In genomic region chr6:1787894-1788293, GRCh38 we compare ENCODE assay signal across 14 cellular contexts.
A peak's percentile ranks its signal among the peaks of the same experiment; 100 is the strongest.
DNase-seq lines count a peak whose midpoint lies in the region; ATAC-seq and TF ChIP-seq lines count a peak whose summit lies in the region.
"Had no signal": no experiment of that assay in that cellular context is flagged by ENCODE, and none has a peak within 500 bp of the region (broad histone marks: within the 10 kb centered on the region; RNA-seq: fewer than 3 reads in every experiment).

No MANE protein-coding gene starts in this region.

- intact Hi-C loops in left lung (cut with DNase I): no loop called here

- H3K9me3 ChIP-seq in MG63: no peaks in the 10 kb centered on the region
- no peaks in the 10 kb centered on the region for H3K9me3 ChIP-seq in left lung

- peaks cover 3% of the 10 kb centered on the region in 2 donors for H3K4me1 ChIP-seq in left lung

- DNase-seq in AG10803 (ENCODE audit: low read depth) (peak; percentile 71), MG63 (peak; percentile 76), choroid plexus epithelial cell (ENCODE audit: low read depth) (peak; percentile 72), left lung (no peak), NOMO-1 treated with DMSO at 0.1 percent for 48 hours (lab: John Stamatoyannopoulos, UW; ENCODE audit: unreplicated experiment) (no peak)
- DNase-seq in activated T-cell treated with anti-CD3 and anti-CD28 coated beads, Interleukin-2, amount 50 U/mL, for 1 hour: no peak
- no peak for DNase-seq in activated naive CD4-positive, alpha-beta T cell (lab: John Stamatoyannopoulos, UW)
- DNase-seq: activated CD8-positive, alpha-beta memory T cell treated with anti-CD3 and anti-CD28 coated beads, Interleukin-2, amount 50 U/mL, for 48 hours; activated naive CD8-positive, alpha-beta T cell treated with anti-CD3 and anti-CD28 coated beads, Interleukin-2, amount 50 U/mL, for 24 hours; AML-193; DND-41; SHP77 had no signal

- H3K27ac ChIP-seq in left lung: no peak overlapping the region
- H3K27ac ChIP-seq: VCaP had no signal

- H3K36me3 ChIP-seq in MG63 (no peaks in the 10 kb centered on the region), left lung (no peaks in the 10 kb centered on the region)

- TF ChIP-seq CTCF in AG10803 (conservative IDR thresholded peaks at IDR 0.05; ENCODE audit: low read length) (no peak), choroid plexus epithelial cell (conservative IDR thresholded peaks at IDR 0.05; ENCODE audit: low read depth, low read length) (no peak), left lung (IDR thresholded peaks at IDR 0.05) (no peak)

- H3K4me3 ChIP-seq in AG10803 (ENCODE audit: low read length) (no peak overlapping the region), MG63 (no peak overlapping the region), choroid plexus epithelial cell (ENCODE audit: low read depth, low read length) (no peak overlapping the region), left lung (no peak overlapping the region)

- ATAC-seq in left lung: peak; percentile 43
- ATAC-seq in HG02678 (IDR thresholded peaks at IDR 0.05; ENCODE audit: unreplicated experiment): no peak
- ATAC-seq: activated naive CD8-positive, alpha-beta T cell treated with anti-CD3 and anti-CD28 coated beads, Interleukin-2, amount 50 U/mL, for 24 hours had no signal

- no peaks in the 10 kb centered on the region for H3K27me3 ChIP-seq in MG63
- no peaks in the 10 kb centered on the region for H3K27me3 ChIP-seq in left lung

Comparison
In these comparisons a context has a peak if more than half of its experiments do, and no peak if none do; other contexts are left out.
1. DNase-seq: peak in AG10803 (single experiment), MG63 (single experiment) and choroid plexus epithelial cell (single experiment); none in left lung (0 of 2), activated T-cell treated with anti-CD3 and anti-CD28 coated beads, Interleukin-2, amount 50 U/mL, for 1 hour (single experiment), NOMO-1 treated with DMSO at 0.1 percent for 48 hours (single experiment) and activated naive CD4-positive, alpha-beta T cell (0 of 4).